ENCODE assay signal across 8 cellular contexts in genomic region chr7:64618785-64619456, GRCh38. TPM values are rescaled to one million over a fixed set of nuclear protein-coding genes. Genes with fewer than 3 reads are reported as not detected.
DNase-seq lines count a peak whose midpoint lies in the region; ATAC-seq and TF ChIP-seq lines count a peak whose summit lies in the region.

No MANE protein-coding gene starts in this region.

- no peaks in the 10 kb centered on the region for H3K36me3 ChIP-seq in heart left ventricle

- no peak overlapping the region for H3K4me3 ChIP-seq in heart left ventricle

- DNase-seq in stimulated activated CD4-positive, alpha-beta T cell treated with anti-CD3 and anti-CD28 coated beads, Interleukin-15, amount 100 ng/mL, for 24 hours, result peak; percentile 7
- DNase-seq in stimulated activated CD4-positive, alpha-beta T cell treated with anti-CD3 and anti-CD28 coated beads, Interleukin-12 subunit alpha, Interleukin-12 subunit beta, amount 100 ng/mL, for 4 hours, result no peak
- DNase-seq in MV-4-11 (lab: John Stamatoyannopoulos, UW) (peak; percentile 60), heart left ventricle (peak in 1 of 5 donors; percentile 21), stromal cell of bone marrow (ENCODE audit: low read depth) (peak; percentile 28)

- TF ChIP-seq POLR2A in heart left ventricle (IDR thresholded peaks at IDR 0.05), result no peak

- H3K27me3 ChIP-seq in heart left ventricle, result peaks cover 0 to 5% (median 0%) of the 10 kb centered on the region in 9 donors

- peaks cover 0 to 3% (median 0%) of the 10 kb centered on the region in 12 donors for H3K4me1 ChIP-seq in heart left ventricle

- H3K9me3 ChIP-seq in heart left ventricle, result peaks cover 0 to 20% (median 5%) of the 10 kb centered on the region in 12 donors

- TF ChIP-seq CTCF in VCaP (conservative IDR thresholded peaks at IDR 0.05) (peak; percentile 73), heart left ventricle (IDR thresholded peaks at IDR 0.05) (peak; percentile 49 to 82 (median 72))

- no peak overlapping the region for H3K27ac ChIP-seq in VCaP
- no peak overlapping the region for H3K27ac ChIP-seq in heart left ventricle

- 17 to 28% (median 22%) methylated on average over 6 of the region's 6 CpGs for WGBS in heart left ventricle, 4 donors

- intact Hi-C loops in heart left ventricle (cut with DNase I), result loop anchor here in 8 of 10 donors (1.0 to 10.0 kb wide), 9 partner anchors 298 to 1614 kb away; no protein-coding TSS in a partner anchor

- ATAC-seq in heart left ventricle (peak; percentile 42 to 82 (median 81)), HG02852 (IDR thresholded peaks at IDR 0.05; ENCODE audit: unreplicated experiment) (no peak), HG03432 (IDR thresholded peaks at IDR 0.05; ENCODE audit: unreplicated experiment) (no peak)

RNA-seq across cellular contexts. Expression of gene ZNF107, which starts 47.0 kb away (rescaled TPM):
- total RNA-seq in heart left ventricle, result 1 to 10 TPM; 1.2 to 4.0 (median 1.8) TPM
- 1 to 10 TPM in 1 of 2 donors, under 1 TPM in 1; 0.91 to 1.4 TPM for polyA plus RNA-seq in heart left ventricle

RNA-seq across cellular contexts. Expression of gene ZNF680, which starts 56.0 kb away (rescaled TPM):
- total RNA-seq in heart left ventricle, result 10 to 100 TPM; 10.9 to 25.9 (median 17.5) TPM
- 10 to 100 TPM in 1 of 2 donors, 1 to 10 TPM in 1; 5.5 to 11.5 TPM for polyA plus RNA-seq in heart left ventricle

Comparison
In these comparisons a context has a peak if more than half of its experiments do, and no peak if none do; other contexts are left out.
1. ATAC-seq: peak in heart left ventricle (4 of 4); none in HG02852 (single experiment) and HG03432 (single experiment).